Comparison of ENCODE assay signal across 8 cellular contexts in genomic region chr1:201982082-201982922, GRCh38.
A peak's percentile ranks its signal among the peaks of the same experiment; 100 is the strongest.
DNase-seq lines count a peak whose midpoint lies in the region; ATAC-seq lines count a peak whose summit lies in the region.

Gene RNPEP (plus strand): TSS chr1:201982648. CDS start chr1:201982667, 19 bp downstream.

- peak; percentile 60 for DNase-seq in NCI-H510A treated with DMSO at 0.1 percent for 48 hours (lab: John Stamatoyannopoulos, UW)
- no peak for DNase-seq in NCI-H510A (lab: John Stamatoyannopoulos, UW)
- peak; percentile 80 for DNase-seq in NCI-H1092 treated with DMSO at 0.1 percent for 48 hours (lab: John Stamatoyannopoulos, UW)
- DNase-seq in cerebellar cortex (ENCODE audit: low spot score): peak; percentile 61
- peak; percentile 82 for DNase-seq in kidney glomerular epithelial cell (lab: John Stamatoyannopoulos, UW)
- peak; percentile 21 to 57 for DNase-seq in stimulated activated CD4-positive, alpha-beta T cell treated with anti-CD3 and anti-CD28 coated beads, Interleukin-1b, Interleukin-23, amount 100 ng/mL, for 1 hour (ENCODE audit: low read depth in 2 of 2)

- peak; percentile 79 for ATAC-seq in HG02588 (IDR thresholded peaks at IDR 0.05; ENCODE audit: unreplicated experiment)
- ATAC-seq in activated CD4-positive, CD25-positive, alpha-beta regulatory T cell treated with anti-CD3 and anti-CD28 coated beads, Interleukin-2, amount 50 U/mL, for 24 hours: peak; percentile 70 to 75
